ENCODE assay signal across 8 cellular contexts in genomic region chr9:124110307-124110915, GRCh38.
DNase-seq lines count a peak whose midpoint lies in the region; ATAC-seq lines count a peak whose summit lies in the region.

No MANE protein-coding gene starts in this region.

- ATAC-seq in GM19395 (IDR thresholded peaks at IDR 0.05; ENCODE audit: unreplicated experiment) (no peak), GM21529 (IDR thresholded peaks at IDR 0.05; ENCODE audit: unreplicated experiment) (no peak), HG02973 (IDR thresholded peaks at IDR 0.05; ENCODE audit: unreplicated experiment) (no peak)

- DNase-seq in GDM1 (lab: John Stamatoyannopoulos, UW) (peak; percentile 48), NCI-H226 (peak; percentile 42), hepatic stellate cell (ENCODE audit: low spot score) (peak; percentile 64)
- DNase-seq in activated naive CD4-positive, alpha-beta T cell treated with anti-CD3 and anti-CD28 coated beads, Interleukin-2, amount 50 U/mL, for 16 hours: peak; percentile 21
- DNase-seq in stimulated activated CD4-positive, alpha-beta T cell treated with anti-CD3 and anti-CD28 coated beads, Interleukin-2, amount 100 ng/mL, for 24 hours: peak; percentile 55 to 57
